12 cellular contexts compared by ENCODE assay signal in the genomic region with DNA sequence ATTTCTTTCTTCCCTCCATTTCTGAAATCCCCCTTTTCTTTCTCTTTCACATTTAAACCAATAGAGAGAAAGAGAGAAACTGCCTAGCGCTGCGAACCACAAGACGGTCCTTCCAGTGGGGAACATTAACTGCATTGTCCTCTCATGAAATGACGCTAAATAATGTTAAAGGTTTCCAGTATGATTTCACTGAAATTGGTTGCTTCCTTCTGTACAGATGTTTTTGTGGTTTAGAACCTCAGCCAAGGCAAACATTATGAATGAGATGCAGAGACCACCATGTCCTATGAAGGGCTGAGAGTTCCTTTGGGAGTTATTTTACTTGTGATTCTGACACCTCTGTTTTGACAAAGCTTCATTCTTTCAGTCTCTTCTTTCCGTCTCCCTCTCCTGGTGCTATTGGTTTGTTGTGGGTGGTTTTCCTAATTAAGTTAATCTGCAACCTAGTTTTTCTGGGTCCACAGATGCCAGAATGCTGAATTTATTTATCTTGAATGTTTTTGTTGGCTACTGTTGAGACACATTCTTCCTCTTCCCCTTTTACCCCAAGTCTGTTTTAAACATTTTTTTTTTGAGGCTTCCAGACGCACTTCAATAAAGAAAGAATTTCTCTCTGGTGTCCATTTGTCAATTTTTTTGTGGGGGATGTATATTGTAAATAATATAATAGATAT. TPM values are rescaled to one million over a fixed set of nuclear protein-coding genes. Genes with fewer than 3 reads are reported as not detected.
A peak's percentile ranks its signal among the peaks of the same experiment; 100 is the strongest.
DNase-seq lines count a peak whose midpoint lies in the region; ATAC-seq and TF ChIP-seq lines count a peak whose summit lies in the region.
"Had no signal": no experiment of that assay in that cellular context is flagged by ENCODE, and none has a peak within 500 bp of the region (broad histone marks: within the 10 kb centered on the region; RNA-seq: fewer than 3 reads in every experiment).

No MANE protein-coding gene starts in this region.

- H3K4me3 ChIP-seq in HL-60 (replicated peaks; ENCODE audit: insufficient read depth, low read length) (no peak overlapping the region), left lung (peak overlapping the region in 1 of 2 donors; percentile 8)

- H3K27me3 ChIP-seq in HL-60 (ENCODE audit: insufficient read depth, poor library complexity, severe bottlenecking): no peaks in the 10 kb centered on the region
- no peaks in the 10 kb centered on the region for H3K27me3 ChIP-seq in left lung

- peaks cover 46 to 69% of the 10 kb centered on the region in 2 donors for H3K4me1 ChIP-seq in left lung

- intact Hi-C loops in left lung (cut with DNase I): no loop called here
- intact Hi-C loops in activated T-helper 1 cell treated with anti-CD3 and anti-CD28 coated beads, Interleukin-12 subunit alpha, Interleukin-12 subunit beta, Interleukin-2, Interleukin-4 antibody, amounts not matched to agents 30 ng/mL and 10 ng/mL and 1 ng/mL, durations not matched to agents 14 hours and 24 hours and 36 hours (cut with micrococcal nuclease): no loop called here

- ATAC-seq in left lung: peak; percentile 6
- peak; percentile 49 for ATAC-seq in stimulated activated naive CD8-positive, alpha-beta T cell treated with anti-CD3 and anti-CD28 coated beads, Interleukin-15, Interleukin-2, amounts not matched to agents 100 U/mL and 50 U/mL, for 24 hours

- H3K27me3 Mint-ChIP-seq in chondrocyte (ENCODE audit: low read depth): peaks cover 39% of the 10 kb centered on the region
- H3K27me3 Mint-ChIP-seq in activated T-helper 1 cell treated with anti-CD3 and anti-CD28 coated beads, Interleukin-12 subunit alpha, Interleukin-12 subunit beta, Interleukin-2, Interleukin-4 antibody, amounts not matched to agents 30 ng/mL and 10 ng/mL and 1 ng/mL, durations not matched to agents 14 hours and 24 hours and 36 hours (ENCODE audit: insufficient read depth): peaks cover 43% of the 10 kb centered on the region

- peak overlapping the region; percentile 61 for H3K27ac ChIP-seq in HL-60 (replicated peaks)
- H3K27ac ChIP-seq in left lung: peak overlapping the region; percentile 39 to 42

- peaks cover 40% of the 10 kb centered on the region for H3K4me1 Mint-ChIP-seq in chondrocyte (ENCODE audit: low read depth)
- H3K4me1 Mint-ChIP-seq in activated T-helper 1 cell treated with anti-CD3 and anti-CD28 coated beads, Interleukin-12 subunit alpha, Interleukin-12 subunit beta, Interleukin-2, Interleukin-4 antibody, amounts not matched to agents 30 ng/mL and 10 ng/mL and 1 ng/mL, durations not matched to agents 14 hours and 24 hours and 36 hours (ENCODE audit: low read depth): peaks cover 5% of the 10 kb centered on the region

- H3K9me3 ChIP-seq in left lung: no peaks in the 10 kb centered on the region

- peaks cover 16% of the 10 kb centered on the region for H3K36me3 Mint-ChIP-seq in chondrocyte (ENCODE audit: low read depth)
- no peaks in the 10 kb centered on the region for H3K36me3 Mint-ChIP-seq in activated T-helper 1 cell treated with anti-CD3 and anti-CD28 coated beads, Interleukin-12 subunit alpha, Interleukin-12 subunit beta, Interleukin-2, Interleukin-4 antibody, amounts not matched to agents 30 ng/mL and 10 ng/mL and 1 ng/mL, durations not matched to agents 14 hours and 24 hours and 36 hours (ENCODE audit: low read depth)

- H3K4me3 Mint-ChIP-seq in chondrocyte (ENCODE audit: unreplicated experiment): peak overlapping the region; percentile 48
- H3K4me3 Mint-ChIP-seq in activated T-helper 1 cell treated with anti-CD3 and anti-CD28 coated beads, Interleukin-12 subunit alpha, Interleukin-12 subunit beta, Interleukin-2, Interleukin-4 antibody, amounts not matched to agents 30 ng/mL and 10 ng/mL and 1 ng/mL, durations not matched to agents 14 hours and 24 hours and 36 hours: no peak overlapping the region

- no peaks in the 10 kb centered on the region for H3K36me3 ChIP-seq in left lung

- no peaks in the 10 kb centered on the region for H3K9me3 Mint-ChIP-seq in chondrocyte (ENCODE audit: low read depth)
- no peaks in the 10 kb centered on the region for H3K9me3 Mint-ChIP-seq in activated T-helper 1 cell treated with anti-CD3 and anti-CD28 coated beads, Interleukin-12 subunit alpha, Interleukin-12 subunit beta, Interleukin-2, Interleukin-4 antibody, amounts not matched to agents 30 ng/mL and 10 ng/mL and 1 ng/mL, durations not matched to agents 14 hours and 24 hours and 36 hours

- TF ChIP-seq CTCF in HL-60 (IDR thresholded peaks at IDR 0.05; ENCODE audit: insufficient read depth, low read length) (no peak), chondrocyte (IDR thresholded peaks at IDR 0.05) (peak; percentile 36), left lung (IDR thresholded peaks at IDR 0.05) (no peak)

- peak overlapping the region; percentile 80 for H3K27ac Mint-ChIP-seq in chondrocyte (ENCODE audit: unreplicated experiment)
- H3K27ac Mint-ChIP-seq in activated T-helper 1 cell treated with anti-CD3 and anti-CD28 coated beads, Interleukin-12 subunit alpha, Interleukin-12 subunit beta, Interleukin-2, Interleukin-4 antibody, amounts not matched to agents 30 ng/mL and 10 ng/mL and 1 ng/mL, durations not matched to agents 14 hours and 24 hours and 36 hours: no peak overlapping the region

- DNase-seq in HL-60 (ENCODE audit: low read depth in 1 of 2, low spot score in 1 of 2) (no peak), chondrocyte (ENCODE audit: low spot score) (no peak), left lung (no peak), NCI-H2171 (lab: John Stamatoyannopoulos, UW) (no peak), NK-92 (lab: John Stamatoyannopoulos, UW; ENCODE audit: unreplicated experiment) (no peak), Kasumi-1 (lab: John Stamatoyannopoulos, UW) (no peak)
- DNase-seq in stimulated activated naive CD8-positive, alpha-beta T cell treated with anti-CD3 and anti-CD28 coated beads, Interleukin-15, Interleukin-2, amounts not matched to agents 100 U/mL and 50 U/mL, for 24 hours: no peak
- DNase-seq in activated T-helper 1 cell treated with anti-CD3 and anti-CD28 coated beads, Interleukin-12 subunit alpha, Interleukin-12 subunit beta, Interleukin-2, Interleukin-4 antibody, amounts not matched to agents 30 ng/mL and 10 ng/mL and 1 ng/mL, durations not matched to agents 14 hours and 24 hours and 36 hours (ENCODE audit: low spot score): no peak
- DNase-seq: activated CD4-positive, alpha-beta T cell treated with anti-CD3 and anti-CD28 coated beads for 4 hours; DND-41; stimulated activated CD4-positive, alpha-beta T cell treated with anti-CD3 and anti-CD28 coated beads, Interleukin-4, amount 100 ng/mL, for 4 hours had no signal

RNA-seq across cellular contexts. Expression of a gene that starts 52.0 kb away (rescaled TPM):
- total RNA-seq in chondrocyte (18.5 to 22.0 TPM (median 21.9 TPM) in 3 replicates), left lung (10 to 100 TPM; 52.5 to 55.6 TPM)
- total RNA-seq in activated T-helper 1 cell treated with anti-CD3 and anti-CD28 coated beads, Interleukin-12 subunit alpha, Interleukin-12 subunit beta, Interleukin-2, Interleukin-4 antibody, amounts not matched to agents 30 ng/mL and 10 ng/mL and 1 ng/mL, durations not matched to agents 14 hours and 24 hours and 36 hours: 3.4 and 3.9 TPM in 2 replicates
- total RNA-seq: OCI-LY7 had no signal
